In genomic region chr15:45648521-45649200, GRCh38 we compare ENCODE assay signal across 11 cellular contexts. TPM values are rescaled to one million over a fixed set of nuclear protein-coding genes. Genes with fewer than 3 reads are reported as not detected.
DNase-seq lines count a peak whose midpoint lies in the region; ATAC-seq and TF ChIP-seq lines count a peak whose summit lies in the region.
"Had no signal": no experiment of that assay in that cellular context is flagged by ENCODE, and none has a peak within 500 bp of the region (broad histone marks: within the 10 kb centered on the region; RNA-seq: fewer than 3 reads in every experiment).

No MANE protein-coding gene starts in this region.

- no peak overlapping the region for H3K4me3 ChIP-seq in heart right ventricle
- H3K4me3 ChIP-seq in stomach: no peak overlapping the region
- H3K4me3 ChIP-seq: lung had no signal

- H3K27me3 Mint-ChIP-seq in activated T-cell treated with anti-CD3 and anti-CD28 coated beads, Interleukin-2, amount 50 U/mL, for 72 hours (ENCODE audit: low read depth): no peaks in the 10 kb centered on the region

- no peak for DNase-seq in activated T-cell treated with anti-CD3 and anti-CD28 coated beads, Interleukin-2, amount 50 U/mL, for 72 hours
- DNase-seq in activated T-cell treated with anti-CD3 and anti-CD28 coated beads for 4 hours: no peak
- DNase-seq in SW480 (ENCODE audit: low spot score): peak; percentile 15
- DNase-seq in heart right ventricle: no peak
- peak; percentile 67 for DNase-seq in stomach
- no peak for DNase-seq in H4 (ENCODE audit: low spot score)
- DNase-seq in KBM-7: no peak
- no peak for DNase-seq in stimulated activated naive CD4-positive, alpha-beta T cell (lab: John Stamatoyannopoulos, UW)
- DNase-seq: DMS79, NCI-H1930 had no signal

- H3K36me3 Mint-ChIP-seq in activated T-cell treated with anti-CD3 and anti-CD28 coated beads, Interleukin-2, amount 50 U/mL, for 72 hours (ENCODE audit: insufficient read depth in 2 of 2): peaks cover 0 to 7% of the 10 kb centered on the region in 2 donors

- peak overlapping the region; percentile 83 for H3K27ac Mint-ChIP-seq in activated T-cell treated with anti-CD3 and anti-CD28 coated beads, Interleukin-2, amount 50 U/mL, for 72 hours

- no peak for ATAC-seq in activated T-cell treated with anti-CD3 and anti-CD28 coated beads, Interleukin-2, amount 50 U/mL, for 72 hours (replicated peaks in 1 of 2)
- peak in 6 of 8 donors; percentile 47 to 79 (median 62) for ATAC-seq in heart right ventricle

- no peak for TF ChIP-seq CTCF in heart right ventricle (IDR thresholded peaks at IDR 0.05)
- TF ChIP-seq CTCF in stomach (IDR thresholded peaks at IDR 0.05): no peak

- peak overlapping the region in 1 of 2 donors; percentile 47 for H3K4me3 Mint-ChIP-seq in activated T-cell treated with anti-CD3 and anti-CD28 coated beads, Interleukin-2, amount 50 U/mL, for 72 hours

- H3K36me3 ChIP-seq in heart right ventricle: peaks cover 0 to 4% (median 0%) of the 10 kb centered on the region in 9 donors
- H3K36me3 ChIP-seq in stomach: peaks cover 0 to 9% (median 3%) of the 10 kb centered on the region in 4 donors

- in situ Hi-C loops in KBM-7 (cut with MboI; ENCODE audit: low pct_unique_long_range_greater_than_20kb, low sequenced_read_pairs): no loop called here

- H3K27me3 ChIP-seq in heart right ventricle (no peaks in the 10 kb centered on the region), stomach (no peaks in the 10 kb centered on the region)

- H3K4me1 Mint-ChIP-seq in activated T-cell treated with anti-CD3 and anti-CD28 coated beads, Interleukin-2, amount 50 U/mL, for 72 hours (ENCODE audit: low read depth): peaks cover 66% of the 10 kb centered on the region

- H3K4me1 ChIP-seq in heart right ventricle (peaks cover 0 to 70% (median 43%) of the 10 kb centered on the region in 9 donors), stomach (peaks cover 48 to 94% (median 75%) of the 10 kb centered on the region in 4 donors)

- 89 to 91% methylated on average over 4 of the region's 4 CpGs for WGBS in heart right ventricle, 2 donors
- WGBS in stomach, 5 donors: 23 to 56% (median 41%) methylated on average over 4 of the region's 4 CpGs

- peaks cover 0 to 2% of the 10 kb centered on the region in 2 donors for H3K9me3 Mint-ChIP-seq in activated T-cell treated with anti-CD3 and anti-CD28 coated beads, Interleukin-2, amount 50 U/mL, for 72 hours

- H3K27ac ChIP-seq in heart right ventricle: peak overlapping the region in 1 of 10 donors; percentile 27
- H3K27ac ChIP-seq in stomach: peak overlapping the region; percentile 48 to 95 (median 77)

- intact Hi-C loops in heart right ventricle (cut with DNase I) (no loop called here), stomach (cut with DNase I; ENCODE audit: low total_unique reads) (no loop called here)

- no peak for TF ChIP-seq POLR2A in stomach (IDR thresholded peaks at IDR 0.05)

- no peak for TF ChIP-seq EP300 in stomach (IDR thresholded peaks at IDR 0.05)

- H3K9me3 ChIP-seq in heart right ventricle (no peaks in the 10 kb centered on the region), stomach (no peaks in the 10 kb centered on the region)

RNA-seq across cellular contexts. Expression of gene SQOR, which starts 13.8 kb away (rescaled TPM):
- total RNA-seq in activated T-cell treated with anti-CD3 and anti-CD28 coated beads, Interleukin-2, amount 50 U/mL, for 72 hours: 100 to 1,000 TPM; 108 to 166 TPM
- total RNA-seq in heart right ventricle: 10 to 100 TPM; 13.9 to 41.8 (median 17.5) TPM
- 10 to 100 TPM; 10.3 to 12.7 TPM for polyA plus RNA-seq in heart right ventricle
- total RNA-seq in stomach: 10 to 100 TPM; 49.6 to 70.6 (median 62.5) TPM
- 100 to 1,000 TPM in 1 of 3 donors, 10 to 100 TPM in 2; 58.1 to 128 (median 63.1) TPM for polyA plus RNA-seq in stomach
- 7.5 and 16.1 TPM in 2 replicates for total RNA-seq in H4 (2014; rRNA removed; shearing (Covaris generic))

Comparison
In these comparisons a context has a peak if more than half of its experiments do, and no peak if none do; other contexts are left out.
1. ATAC-seq: peak in heart right ventricle (6 of 8); none in activated T-cell treated with anti-CD3 and anti-CD28 coated beads, Interleukin-2, amount 50 U/mL, for 72 hours (0 of 2).
2. DNase-seq: peak in SW480 (single experiment) and stomach (single experiment); none in activated T-cell treated with anti-CD3 and anti-CD28 coated beads, Interleukin-2, amount 50 U/mL, for 72 hours (0 of 2), activated T-cell treated with anti-CD3 and anti-CD28 coated beads for 4 hours (single experiment), heart right ventricle (0 of 2), H4 (single experiment), KBM-7 (single experiment) and stimulated activated naive CD4-positive, alpha-beta T cell (0 of 6).